Comparison of ENCODE assay signal across 22 cellular contexts in the genomic region with DNA sequence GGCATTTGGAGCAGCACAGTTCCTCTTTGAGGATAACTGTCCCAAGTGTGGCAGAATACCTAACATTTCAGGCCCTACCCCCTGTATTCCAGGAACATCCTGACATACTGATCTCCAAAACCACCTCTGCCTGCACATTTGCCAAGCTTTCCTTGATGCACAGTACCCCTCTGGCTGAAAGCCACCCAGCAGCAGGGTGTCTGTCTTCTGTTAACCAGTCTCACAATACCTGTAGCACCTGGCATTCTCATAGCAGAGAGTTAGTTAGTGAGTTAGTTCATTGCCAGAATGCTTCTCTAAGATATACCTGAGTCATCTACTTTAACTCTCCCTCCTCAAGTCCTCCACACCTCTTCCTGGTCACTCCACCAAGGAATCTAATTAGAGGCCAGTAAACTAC. TPM values are rescaled to one million over a fixed set of nuclear protein-coding genes. Genes with fewer than 3 reads are reported as not detected.
DNase-seq lines count a peak whose midpoint lies in the region; ATAC-seq and TF ChIP-seq lines count a peak whose summit lies in the region.
"Had no signal": no experiment of that assay in that cellular context is flagged by ENCODE, and none has a peak within 500 bp of the region (broad histone marks: within the 10 kb centered on the region; RNA-seq: fewer than 3 reads in every experiment).

No MANE protein-coding gene starts in this region.

- no peak overlapping the region for H2BK120ac ChIP-seq in IMR-90 (ENCODE audit: low read depth, low read length)

- peaks cover 3% of the 10 kb centered on the region for H3K4me1 ChIP-seq in IMR-90 (ENCODE audit: control insufficient read depth, insufficient read depth, low read length)
- H3K4me1 ChIP-seq: A549; BLaER1 treated with 17β-estradiol and CSF1 and Interleukin-3, amounts not matched to agents 10 nM and 100 nM; transverse colon had no signal

- H3K36me3 Mint-ChIP-seq in activated CD4-positive, alpha-beta T cell treated with anti-CD3 and anti-CD28 coated beads, Interleukin-2, amount 10 ng/mL, durations not matched to agents 24 days and 14 days (ENCODE audit: low read depth): peaks cover 7% of the 10 kb centered on the region
- H3K36me3 Mint-ChIP-seq in activated T-helper 2 cell treated with anti-CD3 and anti-CD28 coated beads, Interferon-gamma antibody, Interleukin-2, Interleukin-4, amounts not matched to agents 10 μg/mL and 5 μg/mL and 100 μg/mL, durations not matched to agents 14 hours and 24 hours and 36 hours (ENCODE audit: low read depth): peaks cover 11% of the 10 kb centered on the region
- H3K36me3 Mint-ChIP-seq in natural killer cell treated with Interleukin-12 subunit alpha and Interleukin-12 subunit beta and Interleukin-15 and Interleukin-18, amount 100 ng/mL, for 72 hours: no peaks in the 10 kb centered on the region
- no peaks in the 10 kb centered on the region for H3K36me3 Mint-ChIP-seq in endothelial cell (ENCODE audit: low read depth, unreplicated experiment)
- H3K36me3 Mint-ChIP-seq: stimulated activated memory B cell treated with anti-CD40 and anti-IgM and Interleukin-4, amounts not matched to agents 10 μg/mL and 1 μg/mL and 100 μg/mL, for 72 hours had no signal

- no peak overlapping the region for H3K14ac ChIP-seq in IMR-90 (replicated peaks; ENCODE audit: low read depth, low read length)

- H3K9me3 Mint-ChIP-seq in activated CD4-positive, alpha-beta T cell treated with anti-CD3 and anti-CD28 coated beads, Interleukin-2, amount 10 ng/mL, durations not matched to agents 24 days and 14 days: peaks cover 4% of the 10 kb centered on the region
- H3K9me3 Mint-ChIP-seq in activated T-helper 2 cell treated with anti-CD3 and anti-CD28 coated beads, Interferon-gamma antibody, Interleukin-2, Interleukin-4, amounts not matched to agents 10 μg/mL and 5 μg/mL and 100 μg/mL, durations not matched to agents 14 hours and 24 hours and 36 hours: no peaks in the 10 kb centered on the region
- no peaks in the 10 kb centered on the region for H3K9me3 Mint-ChIP-seq in natural killer cell treated with Interleukin-12 subunit alpha and Interleukin-12 subunit beta and Interleukin-15 and Interleukin-18, amount 100 ng/mL, for 72 hours
- H3K9me3 Mint-ChIP-seq in endothelial cell (ENCODE audit: unreplicated experiment): no peaks in the 10 kb centered on the region
- H3K9me3 Mint-ChIP-seq: dendritic cell treated with granulocyte-macrophage colony-stimulating factor and Interleukin-4, amounts not matched to agents 40 ng/mL and 50 ng/mL, for 4 days; stimulated activated memory B cell treated with anti-CD40 and anti-IgM and Interleukin-4, amounts not matched to agents 10 μg/mL and 1 μg/mL and 100 μg/mL, for 72 hours had no signal

- intact Hi-C loops in activated CD4-positive, alpha-beta T cell treated with anti-CD3 and anti-CD28 coated beads, Interleukin-2, amount 10 ng/mL, durations not matched to agents 24 days and 14 days (cut with micrococcal nuclease): loop anchor here (2.0 kb wide), 1 partner anchor 26 kb away; no protein-coding TSS in a partner anchor
- intact Hi-C loops in IMR-90 (cut with micrococcal nuclease): no loop called here
- intact Hi-C loops in activated T-helper 2 cell treated with anti-CD3 and anti-CD28 coated beads, Interferon-gamma antibody, Interleukin-2, Interleukin-4, amounts not matched to agents 10 μg/mL and 5 μg/mL and 100 μg/mL, durations not matched to agents 14 hours and 24 hours and 36 hours (cut with micrococcal nuclease): loop anchor here (2.0 kb wide), 1 partner anchor 26 kb away; no protein-coding TSS in a partner anchor

- DNase-seq in activated CD4-positive, alpha-beta T cell treated with anti-CD3 and anti-CD28 coated beads, Interleukin-2, amount 10 ng/mL, durations not matched to agents 24 days and 14 days: peak; percentile 78
- no peak for DNase-seq in activated CD4-positive, alpha-beta T cell treated with anti-CD3 and anti-CD28 coated beads for 48 hours
- no peak for DNase-seq in IMR-90
- DNase-seq in activated T-helper 2 cell treated with anti-CD3 and anti-CD28 coated beads, Interferon-gamma antibody, Interleukin-2, Interleukin-4, amounts not matched to agents 10 μg/mL and 5 μg/mL and 100 μg/mL, durations not matched to agents 14 hours and 24 hours and 36 hours (ENCODE audit: low spot score): no peak
- DNase-seq in natural killer cell treated with Interleukin-12 subunit alpha and Interleukin-12 subunit beta and Interleukin-15 and Interleukin-18, amount 100 ng/mL, for 72 hours (ENCODE audit: low spot score): no peak
- no peak for DNase-seq in endothelial cell (ENCODE audit: low spot score)
- DNase-seq: foreskin melanocyte, hypothalamus, left colon, midbrain, NCI-H446 treated with DMSO at 0.1 percent for 48 hours, SW 1271, transverse colon had no signal

- H3K27me3 ChIP-seq in IMR-90 (ENCODE audit: control insufficient read depth, insufficient read depth, low read length): no peaks in the 10 kb centered on the region
- H3K27me3 ChIP-seq: BLaER1 treated with 17β-estradiol and CSF1 and Interleukin-3, amounts not matched to agents 10 nM and 100 nM; transverse colon had no signal

- H2BK20ac ChIP-seq in IMR-90 (ENCODE audit: low read depth, low read length): no peak overlapping the region

- peak overlapping the region; percentile 71 for H3K4me3 Mint-ChIP-seq in activated CD4-positive, alpha-beta T cell treated with anti-CD3 and anti-CD28 coated beads, Interleukin-2, amount 10 ng/mL, durations not matched to agents 24 days and 14 days
- H3K4me3 Mint-ChIP-seq in activated T-helper 2 cell treated with anti-CD3 and anti-CD28 coated beads, Interferon-gamma antibody, Interleukin-2, Interleukin-4, amounts not matched to agents 10 μg/mL and 5 μg/mL and 100 μg/mL, durations not matched to agents 14 hours and 24 hours and 36 hours (ENCODE audit: low read depth): no peak overlapping the region
- H3K4me3 Mint-ChIP-seq in natural killer cell treated with Interleukin-12 subunit alpha and Interleukin-12 subunit beta and Interleukin-15 and Interleukin-18, amount 100 ng/mL, for 72 hours: peak overlapping the region; percentile 39
- no peak overlapping the region for H3K4me3 Mint-ChIP-seq in endothelial cell (ENCODE audit: unreplicated experiment)
- H3K4me3 Mint-ChIP-seq: dendritic cell treated with granulocyte-macrophage colony-stimulating factor and Interleukin-4, amounts not matched to agents 40 ng/mL and 50 ng/mL, for 4 days; stimulated activated memory B cell treated with anti-CD40 and anti-IgM and Interleukin-4, amounts not matched to agents 10 μg/mL and 1 μg/mL and 100 μg/mL, for 72 hours had no signal

- TF ChIP-seq POLR2A in IMR-90 (IDR thresholded peaks at IDR 0.05; ENCODE audit: low read depth, low read length): no peak

- H2AK9ac ChIP-seq in IMR-90 (replicated peaks; ENCODE audit: low read depth, low read length, poor library complexity): no peak overlapping the region

- no peak overlapping the region for H3K4me2 ChIP-seq in IMR-90 (ENCODE audit: low read depth, low read length)
- H3K4me2 ChIP-seq: A549; BLaER1 treated with 17β-estradiol and CSF1 and Interleukin-3, amounts not matched to agents 10 nM and 100 nM had no signal

- TF ChIP-seq CTCF in IMR-90 (conservative IDR thresholded peaks at IDR 0.05; ENCODE audit: low read depth, low read length) (no peak), endothelial cell (IDR thresholded peaks at IDR 0.05; ENCODE audit: unreplicated experiment) (no peak)

- no peaks in the 10 kb centered on the region for H4K20me1 ChIP-seq in IMR-90 (ENCODE audit: insufficient read depth, low read length)
- H4K20me1 ChIP-seq: BLaER1 treated with 17β-estradiol and CSF1 and Interleukin-3, amounts not matched to agents 10 nM and 100 nM had no signal

- no peak overlapping the region for H2AFZ ChIP-seq in IMR-90 (replicated peaks; ENCODE audit: low read length, poor library complexity)
- H2AFZ ChIP-seq: GM23248 had no signal

- no peaks in the 10 kb centered on the region for H3K9me1 ChIP-seq in IMR-90 (ENCODE audit: insufficient read depth, low read length)

- POLR2A ChIA-PET in IMR-90 (lab: Charles Lee; ENCODE audit: unreplicated experiment): no interaction called here

- no peaks in the 10 kb centered on the region for H3K9me3 ChIP-seq in IMR-90 (ENCODE audit: control insufficient read depth, insufficient read depth, low read length)
- H3K9me3 ChIP-seq: A549; BLaER1 treated with 17β-estradiol and CSF1 and Interleukin-3, amounts not matched to agents 10 nM and 100 nM; transverse colon had no signal

- H3K27me3 Mint-ChIP-seq in activated CD4-positive, alpha-beta T cell treated with anti-CD3 and anti-CD28 coated beads, Interleukin-2, amount 10 ng/mL, durations not matched to agents 24 days and 14 days: no peaks in the 10 kb centered on the region
- H3K27me3 Mint-ChIP-seq in activated T-helper 2 cell treated with anti-CD3 and anti-CD28 coated beads, Interferon-gamma antibody, Interleukin-2, Interleukin-4, amounts not matched to agents 10 μg/mL and 5 μg/mL and 100 μg/mL, durations not matched to agents 14 hours and 24 hours and 36 hours (ENCODE audit: low read depth): no peaks in the 10 kb centered on the region
- no peaks in the 10 kb centered on the region for H3K27me3 Mint-ChIP-seq in natural killer cell treated with Interleukin-12 subunit alpha and Interleukin-12 subunit beta and Interleukin-15 and Interleukin-18, amount 100 ng/mL, for 72 hours
- H3K27me3 Mint-ChIP-seq in endothelial cell (ENCODE audit: unreplicated experiment): peaks cover 3% of the 10 kb centered on the region
- H3K27me3 Mint-ChIP-seq: dendritic cell treated with granulocyte-macrophage colony-stimulating factor and Interleukin-4, amounts not matched to agents 40 ng/mL and 50 ng/mL, for 4 days; stimulated activated memory B cell treated with anti-CD40 and anti-IgM and Interleukin-4, amounts not matched to agents 10 μg/mL and 1 μg/mL and 100 μg/mL, for 72 hours had no signal

- BruUV-seq in IMR-90 (replicated peaks; lab: Mats Ljungman, UMichigan): no TSS peak

- peak overlapping the region; percentile 2 for H3K18ac ChIP-seq in IMR-90 (ENCODE audit: low read depth, low read length)

- H3K36me3 ChIP-seq in IMR-90 (ENCODE audit: control insufficient read depth, insufficient read depth, low read length): no peaks in the 10 kb centered on the region
- H3K36me3 ChIP-seq: BLaER1 treated with 17β-estradiol and CSF1 and Interleukin-3, amounts not matched to agents 10 nM and 100 nM; transverse colon had no signal

- dilution Hi-C loops in IMR-90 (cut with HindIII; ENCODE audit: low sequenced_read_pairs, unreplicated experiment): no loop called here

- H4K8ac ChIP-seq in IMR-90 (ENCODE audit: low read depth in 2 of 2, low read length in 2 of 2): no peak overlapping the region

- TF ChIP-seq RAD21 in IMR-90 (IDR thresholded peaks at IDR 0.05; ENCODE audit: low read length): no peak

- H3K4me1 Mint-ChIP-seq in activated CD4-positive, alpha-beta T cell treated with anti-CD3 and anti-CD28 coated beads, Interleukin-2, amount 10 ng/mL, durations not matched to agents 24 days and 14 days: peaks cover 41% of the 10 kb centered on the region
- H3K4me1 Mint-ChIP-seq in activated T-helper 2 cell treated with anti-CD3 and anti-CD28 coated beads, Interferon-gamma antibody, Interleukin-2, Interleukin-4, amounts not matched to agents 10 μg/mL and 5 μg/mL and 100 μg/mL, durations not matched to agents 14 hours and 24 hours and 36 hours (ENCODE audit: low read depth): peaks cover 47% of the 10 kb centered on the region
- H3K4me1 Mint-ChIP-seq in natural killer cell treated with Interleukin-12 subunit alpha and Interleukin-12 subunit beta and Interleukin-15 and Interleukin-18, amount 100 ng/mL, for 72 hours (ENCODE audit: low read depth in 2 of 2): peaks cover 16 to 19% of the 10 kb centered on the region in 2 donors
- peaks cover 3% of the 10 kb centered on the region for H3K4me1 Mint-ChIP-seq in endothelial cell (ENCODE audit: unreplicated experiment)
- H3K4me1 Mint-ChIP-seq: stimulated activated memory B cell treated with anti-CD40 and anti-IgM and Interleukin-4, amounts not matched to agents 10 μg/mL and 1 μg/mL and 100 μg/mL, for 72 hours had no signal

- no peak overlapping the region for H3K56ac ChIP-seq in IMR-90 (ENCODE audit: extremely low read depth, insufficient read depth, low read length)

- H3K4ac ChIP-seq in IMR-90 (ENCODE audit: low read depth, low read length): no peak overlapping the region

- H3K27ac ChIP-seq in IMR-90 (ENCODE audit: insufficient read depth, low read length): no peak overlapping the region
- H3K27ac ChIP-seq: A549; BLaER1 treated with 17β-estradiol and CSF1 and Interleukin-3, amounts not matched to agents 10 nM and 100 nM; epithelial cell of prostate; GM23248 had no signal

- ATAC-seq in IMR-90 (ENCODE audit: low read depth): no peak
- ATAC-seq in natural killer cell treated with Interleukin-12 subunit alpha and Interleukin-12 subunit beta and Interleukin-15 and Interleukin-18, amount 100 ng/mL, for 72 hours: peak; percentile 40 to 50
- no peak for ATAC-seq in GM19395 (IDR thresholded peaks at IDR 0.05; ENCODE audit: unreplicated experiment)
- ATAC-seq in GM19463 (IDR thresholded peaks at IDR 0.05; ENCODE audit: unreplicated experiment): no peak
- ATAC-seq: A549; left colon; Right ventricle myocardium inferior; stimulated activated memory B cell treated with anti-CD40 and anti-IgM and Interleukin-4, amounts not matched to agents 10 μg/mL and 1 μg/mL and 100 μg/mL, for 72 hours had no signal

- no peak overlapping the region for H3K9ac ChIP-seq in IMR-90 (ENCODE audit: low read depth, low read length)
- H3K9ac ChIP-seq: BLaER1 treated with 17β-estradiol and CSF1 and Interleukin-3, amounts not matched to agents 10 nM and 100 nM; GM23248 had no signal

- no peak overlapping the region for H4K91ac ChIP-seq in IMR-90 (ENCODE audit: insufficient read depth, low read depth, low read length)

- H4K5ac ChIP-seq in IMR-90 (ENCODE audit: low read depth, low read length): no peak overlapping the region

- H2BK15ac ChIP-seq in IMR-90 (ENCODE audit: low read depth, low read length): no peak overlapping the region

- H3K79me1 ChIP-seq in IMR-90 (ENCODE audit: low read depth in 1 of 2, low read length in 2 of 2): no peaks in the 10 kb centered on the region

- in situ Hi-C loops in IMR-90 (cut with MboI; ENCODE audit: low sequenced_read_pairs): no loop called here

- no peak overlapping the region for H2BK5ac ChIP-seq in IMR-90 (ENCODE audit: low read depth, low read length, poor library complexity, severe bottlenecking)

- no peak overlapping the region for H3K23ac ChIP-seq in IMR-90 (ENCODE audit: low read depth, low read length)

- CTCF ChIA-PET in IMR-90 (lab: Yijun Ruan, JAX): no interaction called here

- H3K27ac Mint-ChIP-seq in activated CD4-positive, alpha-beta T cell treated with anti-CD3 and anti-CD28 coated beads, Interleukin-2, amount 10 ng/mL, durations not matched to agents 24 days and 14 days: peak overlapping the region; percentile 97
- H3K27ac Mint-ChIP-seq in activated T-helper 2 cell treated with anti-CD3 and anti-CD28 coated beads, Interferon-gamma antibody, Interleukin-2, Interleukin-4, amounts not matched to agents 10 μg/mL and 5 μg/mL and 100 μg/mL, durations not matched to agents 14 hours and 24 hours and 36 hours: peak overlapping the region; percentile 90
- peak overlapping the region; percentile 72 to 77 for H3K27ac Mint-ChIP-seq in natural killer cell treated with Interleukin-12 subunit alpha and Interleukin-12 subunit beta and Interleukin-15 and Interleukin-18, amount 100 ng/mL, for 72 hours
- no peak overlapping the region for H3K27ac Mint-ChIP-seq in endothelial cell (ENCODE audit: unreplicated experiment)
- H3K27ac Mint-ChIP-seq: dendritic cell treated with granulocyte-macrophage colony-stimulating factor and Interleukin-4, amounts not matched to agents 40 ng/mL and 50 ng/mL, for 4 days; stimulated activated memory B cell treated with anti-CD40 and anti-IgM and Interleukin-4, amounts not matched to agents 10 μg/mL and 1 μg/mL and 100 μg/mL, for 72 hours had no signal

- no peak overlapping the region for H3K4me3 ChIP-seq in IMR-90 (ENCODE audit: insufficient read depth, low read depth, low read length)
- H3K4me3 ChIP-seq: A549; BLaER1 treated with 17β-estradiol and CSF1 and Interleukin-3, amounts not matched to agents 10 nM and 100 nM; GM23248; transverse colon had no signal

- no peak overlapping the region for H2AK5ac ChIP-seq in IMR-90 (ENCODE audit: low read depth, low read length)

RNA-seq across cellular contexts. Expression of a gene that starts 46.1 kb away (rescaled TPM):
- 57.7 and 64.1 TPM in 2 replicates for total RNA-seq in activated CD4-positive, alpha-beta T cell treated with anti-CD3 and anti-CD28 coated beads, Interleukin-2, amount 10 ng/mL, durations not matched to agents 24 days and 14 days
- 56.9 and 71.7 TPM in 2 replicates for total RNA-seq in IMR-90 (2012; rRNA removed)
- 39.0 and 40.7 TPM in 2 replicates for polyA plus RNA-seq in IMR-90 (2012; rRNA removed)
- polyA plus RNA-seq in IMR-90 (2012; cell fraction: cytosol; rRNA removed): 12.9 and 32.4 TPM in 2 replicates
- polyA plus RNA-seq in IMR-90 (2012; cell fraction: nucleus; rRNA removed; ENCODE audit: low replicate concordance): 7.9 and 30.3 TPM in 2 replicates
- total RNA-seq in activated T-helper 2 cell treated with anti-CD3 and anti-CD28 coated beads, Interferon-gamma antibody, Interleukin-2, Interleukin-4, amounts not matched to agents 10 μg/mL and 5 μg/mL and 100 μg/mL, durations not matched to agents 14 hours and 24 hours and 36 hours: 60.9 and 66.9 TPM in 2 replicates
- 10 to 100 TPM in 1 of 2 donors, 1 to 10 TPM in 1; 2.3 to 21.6 TPM for total RNA-seq in natural killer cell treated with Interleukin-12 subunit alpha and Interleukin-12 subunit beta and Interleukin-15 and Interleukin-18, amount 100 ng/mL, for 72 hours
- 0.54 TPM for total RNA-seq in endothelial cell (ENCODE audit: unreplicated experiment)

Comparison
In these comparisons a context has a peak if more than half of its experiments do, and no peak if none do; other contexts are left out.
1. H3K4me3 Mint-ChIP-seq: peak in activated CD4-positive, alpha-beta T cell treated with anti-CD3 and anti-CD28 coated beads, Interleukin-2, amount 10 ng/mL, durations not matched to agents 24 days and 14 days (single experiment) and natural killer cell treated with Interleukin-12 subunit alpha and Interleukin-12 subunit beta and Interleukin-15 and Interleukin-18, amount 100 ng/mL, for 72 hours (single experiment); none in activated T-helper 2 cell treated with anti-CD3 and anti-CD28 coated beads, Interferon-gamma antibody, Interleukin-2, Interleukin-4, amounts not matched to agents 10 μg/mL and 5 μg/mL and 100 μg/mL, durations not matched to agents 14 hours and 24 hours and 36 hours (single experiment) and endothelial cell (single experiment).
2. ATAC-seq: peak in natural killer cell treated with Interleukin-12 subunit alpha and Interleukin-12 subunit beta and Interleukin-15 and Interleukin-18, amount 100 ng/mL, for 72 hours (2 of 2); none in IMR-90 (single experiment), GM19395 (single experiment) and GM19463 (single experiment).